8 cellular contexts compared by ENCODE assay signal in the genomic region with DNA sequence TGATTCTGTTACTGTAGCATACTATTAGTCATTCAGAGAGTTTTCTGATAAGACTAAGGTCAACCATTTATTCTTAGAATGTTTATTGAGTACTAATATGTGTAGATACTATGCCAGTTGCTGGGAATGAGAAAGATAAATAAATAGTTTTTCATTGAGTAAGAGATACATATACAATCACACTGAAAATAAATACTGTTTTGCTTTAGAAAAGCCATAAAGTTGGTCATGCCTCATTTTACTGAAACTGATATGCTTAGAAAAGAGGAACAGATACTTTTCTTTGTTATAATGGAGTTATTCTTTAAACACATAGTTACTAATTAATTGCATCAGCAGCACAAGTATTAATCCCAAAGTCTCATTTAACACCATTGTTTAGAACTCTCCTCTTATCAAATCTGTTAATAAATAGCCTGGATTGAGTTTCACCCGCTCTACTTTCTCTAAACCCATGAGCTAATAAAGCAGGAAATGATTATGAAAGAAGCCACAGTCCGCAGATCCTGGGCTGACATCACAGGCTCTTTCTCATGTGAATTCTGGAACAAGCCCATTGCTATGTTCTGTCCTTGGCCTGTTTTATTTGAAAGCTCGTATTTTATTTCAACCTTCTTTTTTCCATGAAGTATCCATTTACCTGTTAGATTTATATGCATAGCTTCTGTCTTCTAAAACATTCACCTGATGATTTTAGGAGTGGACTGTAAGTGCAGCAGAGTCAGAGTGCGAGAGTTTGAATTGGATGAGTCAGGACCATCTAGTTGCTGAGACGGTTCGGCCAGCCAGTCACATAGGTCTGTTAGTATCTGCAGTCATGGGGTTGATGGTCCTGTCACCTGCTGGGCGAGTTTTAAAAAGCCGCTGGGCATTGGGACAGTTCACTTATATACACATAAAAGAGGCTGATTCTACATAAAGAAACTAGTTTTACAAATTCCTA. TPM values are rescaled to one million over a fixed set of nuclear protein-coding genes. Genes with fewer than 3 reads are reported as not detected.
A peak's percentile ranks its signal among the peaks of the same experiment; 100 is the strongest.
DNase-seq lines count a peak whose midpoint lies in the region; ATAC-seq and TF ChIP-seq lines count a peak whose summit lies in the region.

No MANE protein-coding gene starts in this region.

- H3K27me3 ChIP-seq in GM06990 (replicated peaks; ENCODE audit: control insufficient read depth, insufficient read depth, low read length) (no peaks in the 10 kb centered on the region), esophagus squamous epithelium (no peaks in the 10 kb centered on the region)
- H3K27me3 ChIP-seq in naive thymus-derived CD4-positive, alpha-beta T cell (ENCODE audit: control insufficient read depth in 2 of 2, insufficient read depth in 2 of 2, low read length in 2 of 2) = no peaks in the 10 kb centered on the region

- ATAC-seq in GM21390 (IDR thresholded peaks at IDR 0.05; ENCODE audit: unreplicated experiment) = peak; percentile 84
- peak; percentile 71 for ATAC-seq in HG03565 (IDR thresholded peaks at IDR 0.05; ENCODE audit: unreplicated experiment)
- ATAC-seq in naive thymus-derived CD4-positive, alpha-beta T cell = peak; percentile 91
- ATAC-seq in omental fat pad (ENCODE audit: low FRiP score) = no peak

- no peak for TF ChIP-seq POLR2A in esophagus squamous epithelium (IDR thresholded peaks at IDR 0.05)

- peaks cover 0 to 7% (median 0%) of the 10 kb centered on the region in 11 donors for H3K9me3 Mint-ChIP-seq in naive thymus-derived CD4-positive, alpha-beta T cell

- DNase-seq in GM06990 (ENCODE audit: extremely low read depth, insufficient read length) = peak; percentile 42
- DNase-seq in SKM-1 treated with dmso at 0.1 percent for 144 hours (lab: John Stamatoyannopoulos, UW; ENCODE audit: unreplicated experiment) = peak; percentile 77
- peak; percentile 98 for DNase-seq in epithelial cell of proximal tubule (ENCODE audit: low read depth)
- DNase-seq in naive thymus-derived CD4-positive, alpha-beta T cell = peak in 4 of 9 donors; percentile 6 to 29 (median 20)
- DNase-seq in esophagus squamous epithelium (lab: John Stamatoyannopoulos, UW) = no peak
- DNase-seq in omental fat pad (ENCODE audit: low spot score) = no peak

- H3K4me3 Mint-ChIP-seq in naive thymus-derived CD4-positive, alpha-beta T cell = no peak overlapping the region

- H3K36me3 Mint-ChIP-seq in naive thymus-derived CD4-positive, alpha-beta T cell = peaks cover 0 to 19% (median 6%) of the 10 kb centered on the region in 5 donors

- no peaks in the 10 kb centered on the region for H3K4me1 ChIP-seq in naive thymus-derived CD4-positive, alpha-beta T cell (ENCODE audit: control insufficient read depth in 2 of 2, insufficient read depth in 2 of 2, low read length in 2 of 2)
- no peaks in the 10 kb centered on the region for H3K4me1 ChIP-seq in esophagus squamous epithelium

- H3K4me1 Mint-ChIP-seq in naive thymus-derived CD4-positive, alpha-beta T cell = peaks cover 0 to 5% (median 0%) of the 10 kb centered on the region in 7 donors

- H3K27ac Mint-ChIP-seq in naive thymus-derived CD4-positive, alpha-beta T cell = no peak overlapping the region

- TF ChIP-seq CTCF in GM06990 (IDR thresholded peaks at IDR 0.05; ENCODE audit: insufficient read depth, low read length, poor library complexity, severe bottlenecking) (peak; percentile 45), epithelial cell of proximal tubule (conservative IDR thresholded peaks at IDR 0.05; ENCODE audit: low read depth, low read length) (no peak), esophagus squamous epithelium (IDR thresholded peaks at IDR 0.05) (peak in 3 of 6 experiments; percentile 43 to 50 (median 44)), omental fat pad (IDR thresholded peaks at IDR 0.05) (no peak)

- 40 to 78% methylated on average over 8 of the region's 8 CpGs for WGBS in esophagus squamous epithelium, 2 donors

- no peaks in the 10 kb centered on the region for H3K36me3 ChIP-seq in GM06990 (ENCODE audit: control insufficient read depth, insufficient read depth, low read length)
- no peaks in the 10 kb centered on the region for H3K36me3 ChIP-seq in naive thymus-derived CD4-positive, alpha-beta T cell (ENCODE audit: control insufficient read depth in 2 of 3, insufficient read depth in 3 of 3, low read length in 3 of 3)
- H3K36me3 ChIP-seq in esophagus squamous epithelium = peaks cover 0 to 11% (median 0%) of the 10 kb centered on the region in 3 donors

- intact Hi-C loops in naive thymus-derived CD4-positive, alpha-beta T cell (cut with micrococcal nuclease) = loop anchor here (1.0 kb wide), 1 partner anchor 83 kb away; no protein-coding TSS in a partner anchor
- intact Hi-C loops in esophagus squamous epithelium (cut with DNase I) = no loop called here

- no peaks in the 10 kb centered on the region for H3K9me3 ChIP-seq in naive thymus-derived CD4-positive, alpha-beta T cell (ENCODE audit: control insufficient read depth in 2 of 3, low read length in 3 of 3)
- H3K9me3 ChIP-seq in esophagus squamous epithelium = no peaks in the 10 kb centered on the region

- POLR2A ChIA-PET in naive thymus-derived CD4-positive, alpha-beta T cell (lab: Charles Lee) = interaction anchor here (0.6 kb wide), 1 partner anchor 748 kb away, joined by 3 read pairs; no protein-coding TSS in a partner anchor

- peaks cover 0 to 10% (median 0%) of the 10 kb centered on the region in 5 donors for H3K27me3 Mint-ChIP-seq in naive thymus-derived CD4-positive, alpha-beta T cell

- H3K27ac ChIP-seq in naive thymus-derived CD4-positive, alpha-beta T cell (ENCODE audit: low read depth, low read length) = no peak overlapping the region
- no peak overlapping the region for H3K27ac ChIP-seq in esophagus squamous epithelium

- H3K4me3 ChIP-seq in GM06990 (replicated peaks; ENCODE audit: low read depth, low read length) = no peak overlapping the region
- H3K4me3 ChIP-seq in epithelial cell of proximal tubule (ENCODE audit: low read depth, low read length) = peak overlapping the region; percentile 5
- H3K4me3 ChIP-seq in naive thymus-derived CD4-positive, alpha-beta T cell (ENCODE audit: low read length) = no peak overlapping the region
- H3K4me3 ChIP-seq in esophagus squamous epithelium = no peak overlapping the region

- CTCF ChIA-PET in naive thymus-derived CD4-positive, alpha-beta T cell (lab: Charles Lee) = no interaction called here

RNA-seq across cellular contexts. Expression of a gene that starts 35.5 kb away (rescaled TPM):
- total RNA-seq in epithelial cell of proximal tubule (0.22 and 1.2 TPM in 2 replicates), esophagus squamous epithelium (1 to 10 TPM in 2 of 4 donors, under 1 TPM in 2; 0.18 to 3.1 (median 2.0) TPM), omental fat pad (1 to 10 TPM; 2.3 to 6.0 (median 2.7) TPM)
- total RNA-seq in naive thymus-derived CD4-positive, alpha-beta T cell = 1 to 10 TPM in 4 of 5 experiments, under 1 TPM in 1; 0.80 to 3.1 (median 1.5) TPM
- under 1 TPM; 0.59 to 0.90 TPM for polyA plus RNA-seq in naive thymus-derived CD4-positive, alpha-beta T cell

RNA-seq across cellular contexts. Expression of a gene that starts 59.0 kb away (rescaled TPM):
- total RNA-seq in epithelial cell of proximal tubule (7.2 and 10.6 TPM in 2 replicates), esophagus squamous epithelium (1 to 10 TPM; 1.4 to 6.1 (median 1.8) TPM), omental fat pad (1 to 10 TPM; 4.2 to 7.4 (median 6.9) TPM)
- 10 to 100 TPM in 1 of 5 experiments, 1 to 10 TPM in 4; 5.6 to 10.2 (median 6.9) TPM for total RNA-seq in naive thymus-derived CD4-positive, alpha-beta T cell
- 1 to 10 TPM; 1.4 to 1.9 TPM for polyA plus RNA-seq in naive thymus-derived CD4-positive, alpha-beta T cell

Comparison
In these comparisons a context has a peak if more than half of its experiments do, and no peak if none do; other contexts are left out.
1. DNase-seq: peak in GM06990 (single experiment), SKM-1 treated with dmso at 0.1 percent for 144 hours (single experiment) and epithelial cell of proximal tubule (single experiment); none in esophagus squamous epithelium (single experiment) and omental fat pad (single experiment).